ENCODE assay signal across 2 cellular contexts in genomic region chr5:89128097-89128496, GRCh38.
TF ChIP-seq lines count a peak whose summit lies in the region.

No MANE protein-coding gene starts in this region.

TF ChIP-seq in SK-N-SH treated with all-trans-retinoic acid at 6 μM for 48 hours, 23 proteins besides CTCF, POLR2A, EP300 and RAD21 (continued from another document):
- TF ChIP-seq GLIS3 (CRISPR knock-in tag; IDR thresholded peaks at IDR 0.05) (no peak), ZNF8 (CRISPR knock-in tag; IDR thresholded peaks at IDR 0.05) (no peak), ARNTL (CRISPR knock-in tag; IDR thresholded peaks at IDR 0.05; ENCODE audit: borderline replicate concordance, low read depth) (no peak), POU6F1 (CRISPR knock-in tag; IDR thresholded peaks at IDR 0.05; ENCODE audit: borderline replicate concordance, low read depth) (no peak), ZFP30 (CRISPR knock-in tag; IDR thresholded peaks at IDR 0.05) (no peak), ZC3H10 (CRISPR knock-in tag; IDR thresholded peaks at IDR 0.05) (no peak), ZNF70 (CRISPR knock-in tag; IDR thresholded peaks at IDR 0.05) (no peak), RARB (CRISPR knock-in tag; IDR thresholded peaks at IDR 0.05) (no peak), PATZ1 (CRISPR knock-in tag; IDR thresholded peaks at IDR 0.05; ENCODE audit: borderline replicate concordance) (no peak), OSR1 (CRISPR knock-in tag; IDR thresholded peaks at IDR 0.05) (no peak), PPARA (CRISPR knock-in tag; IDR thresholded peaks at IDR 0.05; ENCODE audit: borderline replicate concordance) (no peak), ISL1 (CRISPR knock-in tag; IDR thresholded peaks at IDR 0.05) (no peak), SNAI2 (CRISPR knock-in tag; IDR thresholded peaks at IDR 0.05) (no peak)

TF ChIP-seq in SK-N-SH, 30 proteins besides CTCF, POLR2A, EP300 and RAD21 (continued from another document):
- no peak for TF ChIP-seq SIN3A (IDR thresholded peaks at IDR 0.05; ENCODE audit: borderline replicate concordance, low read depth, low read length)
- TF ChIP-seq FOSL2 (IDR thresholded peaks at IDR 0.05; ENCODE audit: borderline replicate concordance, low read depth) = no peak
- no peak for TF ChIP-seq JUND (IDR thresholded peaks at IDR 0.05)
- TF ChIP-seq IRF3 (IDR thresholded peaks at IDR 0.05; ENCODE audit: low read depth, low read length) = no peak
- TF ChIP-seq FOXJ3 (CRISPR knock-in tag; IDR thresholded peaks at IDR 0.05) = no peak
- no peak for TF ChIP-seq USF2 (IDR thresholded peaks at IDR 0.05; ENCODE audit: borderline replicate concordance, low read depth, low read length)
- TF ChIP-seq RXRA (IDR thresholded peaks at IDR 0.05; ENCODE audit: borderline replicate concordance, low read depth) = no peak
- TF ChIP-seq REST (IDR thresholded peaks at IDR 0.05; ENCODE audit: low read depth, low read length) = no peak
- no peak for TF ChIP-seq ELF1 (IDR thresholded peaks at IDR 0.05)
